7 cellular contexts compared by ENCODE assay signal in the genomic region with DNA sequence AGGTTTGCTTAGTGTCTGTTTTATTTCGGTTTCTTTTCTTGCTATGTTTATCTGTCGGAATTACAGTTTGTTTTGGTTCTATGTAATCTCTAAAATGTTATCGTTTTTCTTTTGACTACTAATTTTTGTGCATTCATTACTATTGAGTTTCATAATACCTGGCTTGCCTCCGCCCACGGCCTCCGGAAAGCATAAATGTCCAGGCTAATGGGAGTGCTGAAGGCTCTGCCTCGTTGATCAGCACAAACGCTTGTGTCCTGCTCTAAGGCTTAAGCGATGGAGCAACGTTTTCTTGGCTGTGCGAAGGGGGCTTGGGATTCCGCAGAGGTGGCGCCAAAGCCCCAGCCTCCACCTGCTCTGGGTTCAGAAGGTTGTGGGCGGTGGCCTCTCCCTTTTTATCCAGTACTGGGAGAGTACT.
DNase-seq lines count a peak whose midpoint lies in the region; ATAC-seq and TF ChIP-seq lines count a peak whose summit lies in the region.

No MANE protein-coding gene starts in this region.

- peaks cover 42% of the 10 kb centered on the region for H3K4me1 Mint-ChIP-seq in stimulated activated naive CD8-positive, alpha-beta T cell treated with anti-CD3 and anti-CD28 coated beads, Interleukin-15, Interleukin-2, amounts not matched to agents 100 ng/mL and 50 ng/mL, for 24 hours (ENCODE audit: low read depth)

- H3K4me3 ChIP-seq in MM.1S (ENCODE audit: low read length), result peak overlapping the region; percentile 79

- H3K79me2 ChIP-seq in MM.1S (ENCODE audit: low read length), result no peaks in the 10 kb centered on the region

- H3K9me2 ChIP-seq in MM.1S (replicated peaks; ENCODE audit: insufficient read depth, low read length), result no peaks in the 10 kb centered on the region

- peak; percentile 19 for ATAC-seq in GM18499 (IDR thresholded peaks at IDR 0.05; ENCODE audit: insufficient read depth, unreplicated experiment)
- peak; percentile 13 for ATAC-seq in GM21825 (IDR thresholded peaks at IDR 0.05; ENCODE audit: unreplicated experiment)

- no peak for DNase-seq in MM.1S
- peak; percentile 53 for DNase-seq in activated naive CD4-positive, alpha-beta T cell treated with Interleukin-2 at 50 U/mL for 16 hours
- DNase-seq in iris pigment epithelial cell (ENCODE audit: low read depth), result peak; percentile 67
- DNase-seq in T1000 (lab: John Stamatoyannopoulos, UW), result no peak

- peak overlapping the region; percentile 95 for H3K27ac Mint-ChIP-seq in stimulated activated naive CD8-positive, alpha-beta T cell treated with anti-CD3 and anti-CD28 coated beads, Interleukin-15, Interleukin-2, amounts not matched to agents 100 ng/mL and 50 ng/mL, for 24 hours

- peaks cover 34% of the 10 kb centered on the region for H3F3A ChIP-seq in MM.1S (ENCODE audit: insufficient read depth, low read length)

- no peaks in the 10 kb centered on the region for H3K36me3 Mint-ChIP-seq in stimulated activated naive CD8-positive, alpha-beta T cell treated with anti-CD3 and anti-CD28 coated beads, Interleukin-15, Interleukin-2, amounts not matched to agents 100 ng/mL and 50 ng/mL, for 24 hours (ENCODE audit: low read depth)

- H4K20me1 ChIP-seq in MM.1S (ENCODE audit: insufficient read depth, low read length), result no peaks in the 10 kb centered on the region

- no peaks in the 10 kb centered on the region for H3K9me3 Mint-ChIP-seq in stimulated activated naive CD8-positive, alpha-beta T cell treated with anti-CD3 and anti-CD28 coated beads, Interleukin-15, Interleukin-2, amounts not matched to agents 100 ng/mL and 50 ng/mL, for 24 hours

- H3K27ac ChIP-seq in MM.1S (ENCODE audit: low read length), result peak overlapping the region; percentile 98

- H3K27me3 ChIP-seq in MM.1S (replicated peaks; ENCODE audit: insufficient read depth, low read length), result no peaks in the 10 kb centered on the region; the same call in 1 of the 2 replicates

- peak overlapping the region; percentile 75 for H3K9ac ChIP-seq in MM.1S (ENCODE audit: low read length)

- no peaks in the 10 kb centered on the region for H3K27me3 Mint-ChIP-seq in stimulated activated naive CD8-positive, alpha-beta T cell treated with anti-CD3 and anti-CD28 coated beads, Interleukin-15, Interleukin-2, amounts not matched to agents 100 ng/mL and 50 ng/mL, for 24 hours

- H3K4me3 Mint-ChIP-seq in stimulated activated naive CD8-positive, alpha-beta T cell treated with anti-CD3 and anti-CD28 coated beads, Interleukin-15, Interleukin-2, amounts not matched to agents 100 ng/mL and 50 ng/mL, for 24 hours, result peak overlapping the region; percentile 88

- peaks cover 12% of the 10 kb centered on the region for H3K4me1 ChIP-seq in MM.1S (ENCODE audit: low read length)

- H3K4me2 ChIP-seq in MM.1S (ENCODE audit: low read depth, low read length), result peak overlapping the region; percentile 78

- no peak for TF ChIP-seq CTCF in MM.1S (IDR thresholded peaks at IDR 0.05; ENCODE audit: low read length)

- H2AFZ ChIP-seq in MM.1S (ENCODE audit: low read length), result peak overlapping the region; percentile 80

- no peaks in the 10 kb centered on the region for H3K36me3 ChIP-seq in MM.1S (replicated peaks; ENCODE audit: insufficient read depth, low read length)

- no peaks in the 10 kb centered on the region for H3K9me3 ChIP-seq in MM.1S (replicated peaks; ENCODE audit: insufficient read depth, low read length)

Comparison
In these comparisons a context has a peak if more than half of its experiments do, and no peak if none do; other contexts are left out.
1. DNase-seq: peak in activated naive CD4-positive, alpha-beta T cell treated with Interleukin-2 at 50 U/mL for 16 hours (single experiment) and iris pigment epithelial cell (single experiment); none in MM.1S (single experiment) and T1000 (single experiment).